29 cellular contexts compared by ENCODE assay signal in the genomic region with DNA sequence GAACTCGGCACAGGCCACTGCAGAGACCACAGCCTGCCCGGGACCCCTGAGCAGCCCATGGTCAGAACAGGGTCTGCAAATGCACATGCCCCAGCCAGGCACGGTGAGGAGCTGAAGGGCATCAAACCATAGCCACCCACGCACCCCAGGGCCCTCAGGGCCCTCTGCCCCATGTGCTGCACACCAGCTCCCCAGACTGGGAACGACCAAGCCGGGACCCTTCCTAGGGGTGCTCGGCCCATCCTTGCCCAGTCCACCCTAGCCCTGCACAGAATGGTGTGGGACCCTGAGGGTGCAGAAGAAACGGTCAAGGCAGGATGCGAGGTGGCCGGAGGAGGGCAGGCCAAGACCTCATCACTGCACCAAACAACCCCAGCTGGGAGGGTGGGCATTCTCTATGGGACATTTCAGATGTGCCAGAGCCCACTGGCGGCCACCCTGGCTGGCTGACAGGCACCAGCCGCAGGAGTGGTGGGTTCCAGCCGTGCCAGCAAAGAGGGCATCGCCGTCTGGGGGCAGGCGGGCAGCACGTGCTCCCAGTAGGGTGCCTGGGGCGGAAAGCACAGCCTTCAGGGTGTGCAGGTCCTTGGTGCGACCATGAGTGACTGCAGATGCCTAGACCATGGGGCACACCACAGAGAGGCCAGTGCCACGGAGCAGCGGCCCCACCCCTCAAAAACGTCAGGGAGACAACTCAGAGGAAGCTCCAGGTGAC.
"Had no signal": no experiment of that assay in that cellular context is flagged by ENCODE, and none has a peak within 500 bp of the region (broad histone marks: within the 10 kb centered on the region; RNA-seq: fewer than 3 reads in every experiment).

No MANE protein-coding gene starts in this region.

- H3K27me3 Mint-ChIP-seq: activated CD4-positive, alpha-beta memory T cell treated with anti-CD3 and anti-CD28 coated beads for 36 hours; activated naive CD4-positive, alpha-beta T cell treated with anti-CD3 and anti-CD28 coated beads, Interleukin-2, amount 10 ng/mL, durations not matched to agents 7 days and 5 days; naive B cell had no signal

- H3K27ac ChIP-seq: brain microvascular endothelial cell, testis, transverse colon had no signal

- H3K27ac Mint-ChIP-seq: activated CD4-positive, alpha-beta memory T cell treated with anti-CD3 and anti-CD28 coated beads for 36 hours; activated T-helper 1 cell treated with anti-CD3 and anti-CD28 coated beads, Interleukin-12 subunit alpha, Interleukin-12 subunit beta, Interleukin-2, Interleukin-4 antibody, amounts not matched to agents 30 ng/mL and 10 ng/mL and 1 ng/mL, durations not matched to agents 14 hours and 24 hours and 36 hours had no signal

- H3K27me3 ChIP-seq: spleen, testis, transverse colon had no signal

- H3K36me3 Mint-ChIP-seq: activated CD4-positive, alpha-beta memory T cell treated with anti-CD3 and anti-CD28 coated beads for 36 hours; mesothelial cell of epicardium; naive B cell had no signal

- H3K9me3 Mint-ChIP-seq: activated CD4-positive, alpha-beta memory T cell treated with anti-CD3 and anti-CD28 coated beads for 36 hours; activated naive CD4-positive, alpha-beta T cell treated with anti-CD3 and anti-CD28 coated beads, Interleukin-2, amount 10 ng/mL, durations not matched to agents 7 days and 5 days; activated T-helper 1 cell treated with anti-CD3 and anti-CD28 coated beads, Interleukin-12 subunit alpha, Interleukin-12 subunit beta, Interleukin-2, Interleukin-4 antibody, amounts not matched to agents 30 ng/mL and 10 ng/mL and 1 ng/mL, durations not matched to agents 14 hours and 24 hours and 36 hours; mesothelial cell of epicardium; naive B cell; neural crest cell had no signal

- H3K4me3 ChIP-seq: spleen, testis, transverse colon had no signal

- H3K36me3 ChIP-seq: brain microvascular endothelial cell, transverse colon had no signal

- ATAC-seq: left cardiac atrium; right cardiac atrium; stimulated activated naive CD8-positive, alpha-beta T cell treated with anti-CD3 and anti-CD28 coated beads, Interleukin-15, Interleukin-2, amounts not matched to agents 100 U/mL and 50 U/mL, for 24 hours had no signal

- H3K9me3 ChIP-seq: spleen, testis, transverse colon had no signal

- DNase-seq: activated CD4-positive, alpha-beta memory T cell treated with anti-CD3 and anti-CD28 coated beads for 36 hours; activated CD4-positive, alpha-beta T cell treated with anti-CD3 and anti-CD28 coated beads for 4 hours; activated CD4-positive, CD25-positive, alpha-beta regulatory T cell; activated CD8-positive, alpha-beta memory T cell treated with anti-CD3 and anti-CD28 coated beads, Interleukin-2, amount 50 U/mL, for 4 hours; activated effector memory CD4-positive, alpha-beta T cell treated with anti-CD3 and anti-CD28 coated beads, Interleukin-2, amount 50 U/mL, for 16 hours; activated naive CD4-positive, alpha-beta T cell treated with anti-CD3 and anti-CD28 coated beads, Interleukin-2, amount 10 ng/mL, durations not matched to agents 7 days and 5 days; activated T-cell treated with anti-CD3 and anti-CD28 coated beads, Interleukin-2, amount 50 U/mL, for 1 hour; amniotic stem cell; brain microvascular endothelial cell; cortex of kidney; foreskin fibroblast; head of caudate nucleus; hippocampal formation; left cardiac atrium; naive B cell; posterior cingulate gyrus; right cardiac atrium; spleen; stimulated activated naive CD8-positive, alpha-beta T cell treated with anti-CD3 and anti-CD28 coated beads, Interleukin-15, Interleukin-2, amounts not matched to agents 100 U/mL and 50 U/mL, for 24 hours; T-helper 1 cell; testis; transverse colon had no signal

- H3K4me3 Mint-ChIP-seq: activated CD4-positive, alpha-beta memory T cell treated with anti-CD3 and anti-CD28 coated beads for 36 hours; activated naive CD4-positive, alpha-beta T cell treated with anti-CD3 and anti-CD28 coated beads, Interleukin-2, amount 10 ng/mL, durations not matched to agents 7 days and 5 days; activated T-helper 1 cell treated with anti-CD3 and anti-CD28 coated beads, Interleukin-12 subunit alpha, Interleukin-12 subunit beta, Interleukin-2, Interleukin-4 antibody, amounts not matched to agents 30 ng/mL and 10 ng/mL and 1 ng/mL, durations not matched to agents 14 hours and 24 hours and 36 hours; mesothelial cell of epicardium; naive B cell; neural crest cell had no signal

- FAIRE-seq: astrocyte, endothelial cell of umbilical vein, keratinocyte, urothelium cell line had no signal
